Comparison of ENCODE assay signal across 26 cellular contexts in the genomic region with DNA sequence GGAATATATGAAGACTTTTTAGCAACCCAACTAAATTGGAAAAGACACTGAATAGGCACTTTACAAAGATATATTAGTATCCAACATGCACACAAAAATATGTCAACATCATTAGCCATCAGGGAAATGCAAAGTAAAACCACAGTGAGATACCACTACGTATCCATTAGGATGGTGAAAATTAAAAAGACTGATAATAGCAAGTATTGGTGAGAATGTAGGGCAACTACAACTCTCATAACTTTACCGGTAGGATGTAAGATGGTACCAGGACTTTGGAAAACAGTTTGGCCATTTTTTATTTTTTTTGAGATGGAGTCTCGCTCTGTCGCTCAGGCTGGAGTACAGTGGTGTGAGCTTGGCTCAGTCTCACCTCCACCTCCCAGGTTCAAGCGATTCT.
"Had no signal": no experiment of that assay in that cellular context is flagged by ENCODE, and none has a peak within 500 bp of the region (broad histone marks: within the 10 kb centered on the region; RNA-seq: fewer than 3 reads in every experiment).

No MANE protein-coding gene starts in this region.

- H3K27ac ChIP-seq: coronary artery, dorsolateral prefrontal cortex, epithelial cell of prostate, esophagus squamous epithelium, gastrocnemius medialis, heart right ventricle, left lung, lower lobe of right lung had no signal

- H3K36me3 ChIP-seq: gastrocnemius medialis had no signal

- ATAC-seq: esophagus mucosa; gastrocnemius medialis; heart right ventricle; left cardiac atrium; left lung; left ventricle myocardium superior; lower lobe of right lung; mucosa of descending colon; naive thymus-derived CD8-positive, alpha-beta T cell had no signal

- FAIRE-seq: islet of Langerhans, keratinocyte had no signal

- H3K4me3 ChIP-seq: coronary artery, dorsolateral prefrontal cortex, esophagus squamous epithelium, gastrocnemius medialis, heart right ventricle, left lung, lower lobe of right lung, mucosa of descending colon had no signal

- H3K4me1 ChIP-seq: esophagus squamous epithelium, gastrocnemius medialis, left lung, lower lobe of right lung had no signal

- H3K9me3 ChIP-seq: esophagus squamous epithelium, gastrocnemius medialis, lower lobe of right lung had no signal

- DNase-seq: dermis blood vessel endothelial cell; dorsolateral prefrontal cortex; effector CD4-positive, alpha-beta T cell; effector memory CD4-positive, alpha-beta T cell; erythroblast; esophagus squamous epithelium; foreskin fibroblast; foreskin melanocyte; gastrocnemius medialis; glutamatergic neuron; head of caudate nucleus; heart right ventricle; hippocampal formation; left cardiac atrium; left lung; left ventricle myocardium superior; lower lobe of right lung; mesenchymal stem cell; mucosa of descending colon; naive B cell; naive thymus-derived CD8-positive, alpha-beta T cell had no signal

- H3K27me3 ChIP-seq: dorsolateral prefrontal cortex, esophagus squamous epithelium, gastrocnemius medialis, heart right ventricle, left lung had no signal
